23 cellular contexts compared by ENCODE assay signal in genomic region chr1:15314328-15315281, GRCh38.
DNase-seq lines count a peak whose midpoint lies in the region; ATAC-seq, FAIRE-seq and TF ChIP-seq lines count a peak whose summit lies in the region.
"Had no signal": no experiment of that assay in that cellular context is flagged by ENCODE, and none has a peak within 500 bp of the region (broad histone marks: within the 10 kb centered on the region; RNA-seq: fewer than 3 reads in every experiment).

No MANE protein-coding gene starts in this region.

- H2BK120ac ChIP-seq in H1 (replicated peaks; ENCODE audit: low read depth, low read length) = no peak overlapping the region

- no peak for TF ChIP-seq RAD21 in H1 (IDR thresholded peaks at IDR 0.05 in 1 of 2, conservative IDR thresholded peaks at IDR 0.05 in 1 of 2; ENCODE audit: low read depth in 2 of 2, low read length in 2 of 2)

- H3K23ac ChIP-seq in H1 (ENCODE audit: insufficient read length) = no peak overlapping the region

- no peak overlapping the region for H3K27ac ChIP-seq in H1 (ENCODE audit: low read depth, low read length)
- H3K27ac ChIP-seq in GM23338 (ENCODE audit: low read depth) = no peak overlapping the region
- H3K27ac ChIP-seq in prostate gland = no peak overlapping the region
- H3K27ac ChIP-seq: KMS-11 had no signal

- H2AFZ ChIP-seq in H1 (ENCODE audit: low read length) (no peak overlapping the region), GM23338 (no peak overlapping the region)

- no peaks in the 10 kb centered on the region for H3K9me2 ChIP-seq in GM23338 (ENCODE audit: insufficient read depth)

- H3K4me2 ChIP-seq in H1 (ENCODE audit: insufficient read depth in 1 of 2, low read depth in 2 of 2, low read length in 2 of 2) (no peak overlapping the region), GM23338 (no peak overlapping the region)
- H3K4me2 ChIP-seq: KMS-11 had no signal

- no peak overlapping the region for H2AK5ac ChIP-seq in H1 (ENCODE audit: low read depth, low read length)

- H3K23me2 ChIP-seq in H1 (ENCODE audit: low read depth, low read length) = peaks cover 5% of the 10 kb centered on the region; the same call in 1 of the 2 replicates

- no peak overlapping the region for H3K14ac ChIP-seq in H1 (ENCODE audit: insufficient read length)

- POLR2A ChIA-PET in H1 (lab: Charles Lee; ENCODE audit: partially characterized antibody) = interaction anchor here (1.5 kb wide), 1 partner anchor 9 kb away, joined by 4 read pairs; no protein-coding TSS in a partner anchor

- H4K8ac ChIP-seq in H1 (ENCODE audit: extremely low read depth, insufficient read depth, low read length) = peak overlapping the region; percentile 38; the same call in 1 of the 2 replicates

- no peak for TF ChIP-seq EP300 in H1 (IDR thresholded peaks at IDR 0.05; ENCODE audit: borderline replicate concordance in 1 of 2, low read depth in 2 of 2, low read length in 2 of 2)

- H2BK12ac ChIP-seq in H1 (ENCODE audit: low read depth, low read length) = no peak overlapping the region

- DNase-seq in stimulated activated naive CD8-positive, alpha-beta T cell treated with anti-CD3 and anti-CD28 coated beads, Interleukin-15, amount 100 ng/mL, for 72 hours = no peak
- no peak for DNase-seq in stimulated activated naive CD8-positive, alpha-beta T cell treated with anti-CD3 and anti-CD28 coated beads, Interleukin-15, Interleukin-2, amounts not matched to agents 100 U/mL and 50 U/mL, for 24 hours
- DNase-seq in H1 (ENCODE audit: low read depth in 1 of 2, low spot score in 2 of 2) (no peak), osteocyte (ENCODE audit: extremely low spot score, unreplicated experiment) (no peak), GM23338 (ENCODE audit: low spot score) (no peak), prostate gland (ENCODE audit: low spot score) (no peak)
- no peak for DNase-seq in natural killer cell treated with Interleukin-12 subunit alpha and Interleukin-12 subunit beta and Interleukin-15 and Interleukin-18, amount 100 ng/mL, for 72 hours (ENCODE audit: low spot score)
- DNase-seq: CD4-positive, CD25-positive, alpha-beta regulatory T cell; COR-L47; DMS 273 treated with DMSO at 0.1 percent for 48 hours; DND-41; NCI-H1417 treated with DMSO at 0.1 percent for 48 hours; NCI-H187 treated with DMSO at 0.1 percent for 48 hours; NCI-H2227 treated with DMSO at 0.1 percent for 48 hours; NCI-H524; NCI-H82; SHP77 had no signal

- H3K27ac Mint-ChIP-seq in stimulated activated naive CD8-positive, alpha-beta T cell treated with anti-CD3 and anti-CD28 coated beads, Interleukin-15, amount 100 ng/mL, for 72 hours = no peak overlapping the region
- peak overlapping the region in 1 of 2 donors; percentile 56 for H3K27ac Mint-ChIP-seq in natural killer cell treated with Interleukin-12 subunit alpha and Interleukin-12 subunit beta and Interleukin-15 and Interleukin-18, amount 100 ng/mL, for 72 hours
- H3K27ac Mint-ChIP-seq in osteocyte (ENCODE audit: unreplicated experiment) = no peak overlapping the region
- no peak overlapping the region for H3K27ac Mint-ChIP-seq in GM23338
- H3K27ac Mint-ChIP-seq: B cell had no signal

- H3K56ac ChIP-seq in H1 (replicated peaks; ENCODE audit: insufficient read length, low read depth, low read length) = peak overlapping the region; percentile 96

- FAIRE-seq in H1 (lab: Jason Lieb, UNC) = no peak
- FAIRE-seq: G401.6, GM19239 had no signal

- H3K27me3 ChIP-seq in H1 (replicated peaks in 1 of 4; ENCODE audit: control insufficient read depth in 3 of 4, extremely low read depth in 1 of 4, insufficient read depth in 3 of 4, low read length in 3 of 4) (no peaks in the 10 kb centered on the region), GM23338 (ENCODE audit: insufficient read depth) (no peaks in the 10 kb centered on the region), prostate gland (replicated peaks; ENCODE audit: insufficient read depth) (no peaks in the 10 kb centered on the region)

- CTCF ChIA-PET in H1 (lab: Charles Lee; ENCODE audit: partially characterized antibody) = interaction anchor here (2.5 to 5.1 kb wide), 3 partner anchors 9 to 10 kb away, joined by 11 to 25 read pairs (median 24); no protein-coding TSS in a partner anchor

- intact Hi-C loops in prostate gland (cut with DNase I) = no loop called here

- TF ChIP-seq CTCF in H1 (IDR thresholded peaks at IDR 0.05; ENCODE audit: control extremely low read depth in 1 of 3, insufficient read depth in 1 of 3, low read depth in 1 of 3, low read length in 3 of 3) (no peak), osteocyte (IDR thresholded peaks at IDR 0.05) (no peak), GM23338 (conservative IDR thresholded peaks at IDR 0.05; ENCODE audit: low read depth in 2 of 2) (no peak), prostate gland (IDR thresholded peaks at IDR 0.05) (no peak)

- H3K4me3 Mint-ChIP-seq in stimulated activated naive CD8-positive, alpha-beta T cell treated with anti-CD3 and anti-CD28 coated beads, Interleukin-15, amount 100 ng/mL, for 72 hours = no peak overlapping the region
- no peak overlapping the region for H3K4me3 Mint-ChIP-seq in natural killer cell treated with Interleukin-12 subunit alpha and Interleukin-12 subunit beta and Interleukin-15 and Interleukin-18, amount 100 ng/mL, for 72 hours
- H3K4me3 Mint-ChIP-seq in osteocyte (ENCODE audit: unreplicated experiment) (no peak overlapping the region), GM23338 (no peak overlapping the region)
- H3K4me3 Mint-ChIP-seq: B cell; CD4-positive, CD25-positive, alpha-beta regulatory T cell had no signal

- H3K27me3 Mint-ChIP-seq in stimulated activated naive CD8-positive, alpha-beta T cell treated with anti-CD3 and anti-CD28 coated beads, Interleukin-15, amount 100 ng/mL, for 72 hours = peaks cover 31% of the 10 kb centered on the region
- peaks cover 0 to 3% of the 10 kb centered on the region in 2 donors for H3K27me3 Mint-ChIP-seq in natural killer cell treated with Interleukin-12 subunit alpha and Interleukin-12 subunit beta and Interleukin-15 and Interleukin-18, amount 100 ng/mL, for 72 hours
- H3K27me3 Mint-ChIP-seq in osteocyte (ENCODE audit: unreplicated experiment) = no peaks in the 10 kb centered on the region
- peaks cover 3% of the 10 kb centered on the region for H3K27me3 Mint-ChIP-seq in GM23338 (ENCODE audit: insufficient read depth, low read depth, poor library complexity)

- H2BK15ac ChIP-seq in H1 (ENCODE audit: low read length) = no peak overlapping the region

- TF ChIP-seq POLR2A in H1 (IDR thresholded peaks at IDR 0.05; ENCODE audit: control extremely low read depth in 1 of 2, low read depth in 2 of 2, low read length in 2 of 2) (no peak), prostate gland (IDR thresholded peaks at IDR 0.05) (no peak)

- peaks cover 0 to 1% of the 10 kb centered on the region in 2 experiments for H4K20me1 ChIP-seq in H1 (replicated peaks in 1 of 2; ENCODE audit: control insufficient read depth in 1 of 2, insufficient read depth in 2 of 2, low read length in 2 of 2)
- no peaks in the 10 kb centered on the region for H4K20me1 ChIP-seq in GM23338 (replicated peaks; ENCODE audit: insufficient read depth)

- no peaks in the 10 kb centered on the region; a peak in 1 of 7 replicates for H3K4me1 ChIP-seq in H1 (replicated peaks in 1 of 4; ENCODE audit: control insufficient read depth in 3 of 4, insufficient read depth in 4 of 4, low read length in 3 of 4)
- no peaks in the 10 kb centered on the region for H3K4me1 ChIP-seq in GM23338 (ENCODE audit: insufficient read depth)
- H3K4me1 ChIP-seq in prostate gland (replicated peaks) = no peaks in the 10 kb centered on the region

- H4K91ac ChIP-seq in H1 (replicated peaks; ENCODE audit: insufficient read length, low read length) = no peak overlapping the region

- H3K9me3 ChIP-seq in H1 (ENCODE audit: insufficient read depth in 2 of 2, low read depth in 1 of 2, low read length in 1 of 2) (no peaks in the 10 kb centered on the region), prostate gland (no peaks in the 10 kb centered on the region)

- ATAC-seq in stimulated activated naive CD8-positive, alpha-beta T cell treated with anti-CD3 and anti-CD28 coated beads, Interleukin-15, amount 100 ng/mL, for 72 hours = peak; percentile 49
- ATAC-seq in stimulated activated naive CD8-positive, alpha-beta T cell treated with anti-CD3 and anti-CD28 coated beads, Interleukin-15, Interleukin-2, amounts not matched to agents 100 U/mL and 50 U/mL, for 24 hours = no peak
- peak; percentile 33 to 43 for ATAC-seq in natural killer cell treated with Interleukin-12 subunit alpha and Interleukin-12 subunit beta and Interleukin-15 and Interleukin-18, amount 100 ng/mL, for 72 hours
- ATAC-seq in GM23338 (no peak), GM18519 (IDR thresholded peaks at IDR 0.05; ENCODE audit: low FRiP score, unreplicated experiment) (no peak)
- ATAC-seq: HCT116 had no signal

- no peak overlapping the region for H3K4me3 ChIP-seq in H1 (ENCODE audit: extremely low read depth in 1 of 4, insufficient read depth in 2 of 4, low read depth in 3 of 4, low read length in 4 of 4)
- H3K4me3 ChIP-seq in GM23338 = no peak overlapping the region
- H3K4me3 ChIP-seq in prostate gland = no peak overlapping the region

- no peak overlapping the region; a peak in 1 of 7 replicates for H3K9ac ChIP-seq in H1 (replicated peaks in 1 of 4; ENCODE audit: extremely low read depth in 1 of 4, low read depth in 3 of 4, low read length in 3 of 4)
- H3K9ac ChIP-seq: KMS-11 had no signal

- no peaks in the 10 kb centered on the region for H3K36me3 Mint-ChIP-seq in natural killer cell treated with Interleukin-12 subunit alpha and Interleukin-12 subunit beta and Interleukin-15 and Interleukin-18, amount 100 ng/mL, for 72 hours
- H3K36me3 Mint-ChIP-seq in osteocyte (ENCODE audit: unreplicated experiment) (no peaks in the 10 kb centered on the region), GM23338 (ENCODE audit: low read depth) (no peaks in the 10 kb centered on the region)
- H3K36me3 Mint-ChIP-seq: CD4-positive, CD25-positive, alpha-beta regulatory T cell had no signal

- no peak overlapping the region for H4K5ac ChIP-seq in H1 (ENCODE audit: insufficient read length, low read depth, low read length)

- no peaks in the 10 kb centered on the region for H3K79me1 ChIP-seq in H1 (ENCODE audit: low read depth, low read length)

- H2BK5ac ChIP-seq in H1 (ENCODE audit: low read depth, low read length) = no peak overlapping the region; the same call in 1 of the 2 replicates

- H2BK20ac ChIP-seq in H1 (ENCODE audit: low read length) = no peak overlapping the region

- no peaks in the 10 kb centered on the region for H3K4me1 Mint-ChIP-seq in stimulated activated naive CD8-positive, alpha-beta T cell treated with anti-CD3 and anti-CD28 coated beads, Interleukin-15, amount 100 ng/mL, for 72 hours
- H3K4me1 Mint-ChIP-seq in natural killer cell treated with Interleukin-12 subunit alpha and Interleukin-12 subunit beta and Interleukin-15 and Interleukin-18, amount 100 ng/mL, for 72 hours (ENCODE audit: low read depth in 2 of 2) = peaks cover 0 to 3% of the 10 kb centered on the region in 2 donors
- H3K4me1 Mint-ChIP-seq in osteocyte (ENCODE audit: unreplicated experiment) (no peaks in the 10 kb centered on the region), GM23338 (peaks cover 6% of the 10 kb centered on the region; the same call in 2 of the 3 replicates)
- H3K4me1 Mint-ChIP-seq: B cell; CD4-positive, CD25-positive, alpha-beta regulatory T cell had no signal

- 88 to 100% methylated on average over 2 to 21 of the region's 26 CpGs for WGBS in H1 (ENCODE audit: extremely low coverage in 1 of 2, insufficient coverage in 1 of 2, insufficient read length in 1 of 2, insufficient replicate concordance in 2 of 2, low coverage in 1 of 2, low lambda C conversion rate in 2 of 2, missing lambda C conversion rate in 1 of 2), 2 experiments
- 92% methylated on average over 26 of the region's 26 CpGs for WGBS in prostate gland

- H3K4ac ChIP-seq in H1 (replicated peaks; ENCODE audit: insufficient read length, low read depth, low read length) = no peak overlapping the region

- H3F3A ChIP-seq in GM23338 (replicated peaks; ENCODE audit: low read depth) = no peaks in the 10 kb centered on the region

- H3K18ac ChIP-seq in H1 (ENCODE audit: extremely low read depth, low read length) = no peak overlapping the region

- H3K79me2 ChIP-seq in H1 (ENCODE audit: control insufficient read depth in 1 of 2, insufficient read depth in 2 of 2, low read length in 2 of 2) (no peaks in the 10 kb centered on the region), GM23338 (replicated peaks; ENCODE audit: insufficient read depth) (no peaks in the 10 kb centered on the region)

- no peaks in the 10 kb centered on the region for H3K36me3 ChIP-seq in H1 (ENCODE audit: control insufficient read depth in 2 of 4, insufficient read depth in 4 of 4, low read length in 3 of 4)
- no peaks in the 10 kb centered on the region for H3K36me3 ChIP-seq in GM23338 (ENCODE audit: insufficient read depth)
- no peaks in the 10 kb centered on the region for H3K36me3 ChIP-seq in prostate gland

- H3K9me3 Mint-ChIP-seq in stimulated activated naive CD8-positive, alpha-beta T cell treated with anti-CD3 and anti-CD28 coated beads, Interleukin-15, amount 100 ng/mL, for 72 hours = peaks cover 0 to 3% of the 10 kb centered on the region in 2 donors
- H3K9me3 Mint-ChIP-seq in natural killer cell treated with Interleukin-12 subunit alpha and Interleukin-12 subunit beta and Interleukin-15 and Interleukin-18, amount 100 ng/mL, for 72 hours = no peaks in the 10 kb centered on the region
- H3K9me3 Mint-ChIP-seq in osteocyte (ENCODE audit: unreplicated experiment) (peaks cover 4% of the 10 kb centered on the region), GM23338 (no peaks in the 10 kb centered on the region)

Comparison
In these comparisons a context has a peak if more than half of its experiments do, and no peak if none do; other contexts are left out.
1. ATAC-seq: peak in stimulated activated naive CD8-positive, alpha-beta T cell treated with anti-CD3 and anti-CD28 coated beads, Interleukin-15, amount 100 ng/mL, for 72 hours (single experiment) and natural killer cell treated with Interleukin-12 subunit alpha and Interleukin-12 subunit beta and Interleukin-15 and Interleukin-18, amount 100 ng/mL, for 72 hours (2 of 2); none in stimulated activated naive CD8-positive, alpha-beta T cell treated with anti-CD3 and anti-CD28 coated beads, Interleukin-15, Interleukin-2, amounts not matched to agents 100 U/mL and 50 U/mL, for 24 hours (single experiment), GM23338 (single experiment) and GM18519 (single experiment).